In genomic region chr17:2592974-2593845, GRCh38 we compare ENCODE assay signal across 1 cellular context.
TF ChIP-seq lines count a peak whose summit lies in the region.

Gene PAFAH1B1 (plus strand): TSS chr17:2593654. CDS start chr17:2638289, 44,635 bp downstream.

TF ChIP-seq in HepG2, 621 proteins besides CTCF, POLR2A, EP300 and RAD21 (continued from another document and continues in another):
- TF ChIP-seq ZBTB26 (CRISPR knock-in tag; IDR thresholded peaks at IDR 0.05; ENCODE audit: borderline replicate concordance) (no peak; the same call in 1 of the 2 replicates), HNRNPL (IDR thresholded peaks at IDR 0.05; ENCODE audit: low read depth, low read length) (peak; percentile 91), KDM4B (CRISPR knock-in tag; IDR thresholded peaks at IDR 0.05) (no peak), SMARCE1 (IDR thresholded peaks at IDR 0.05; ENCODE audit: borderline replicate concordance) (no peak), MLX (CRISPR knock-in tag; IDR thresholded peaks at IDR 0.05) (peak; percentile 55; the same call in 1 of the 2 replicates), CEBPG (CRISPR knock-in tag; IDR thresholded peaks at IDR 0.05) (no peak), E2F1 (CRISPR knock-in tag; IDR thresholded peaks at IDR 0.05) (peak; percentile 23; the same call in 1 of the 2 replicates), GPN1 (CRISPR knock-in tag; IDR thresholded peaks at IDR 0.05; ENCODE audit: borderline replicate concordance) (no peak), ZNF33B (CRISPR knock-in tag; IDR thresholded peaks at IDR 0.05) (0 out of 2 replicates have a peak, but pooled peaks have one; percentile 86), ISL2 (CRISPR knock-in tag; IDR thresholded peaks at IDR 0.05) (no peak), GTF3A (CRISPR knock-in tag; conservative IDR thresholded peaks at IDR 0.05) (no peak), HOXA9 (CRISPR knock-in tag; IDR thresholded peaks at IDR 0.05; ENCODE audit: borderline replicate concordance) (0 out of 2 replicates have a peak, but pooled peaks have one; percentile 60), SP1 (IDR thresholded peaks at IDR 0.05) (no peak), SP1 (CRISPR knock-in tag; IDR thresholded peaks at IDR 0.05) (peak; percentile 29; the same call in 1 of the 2 replicates), ZNF780A (CRISPR knock-in tag; IDR thresholded peaks at IDR 0.05) (no peak), PAF1 (CRISPR knock-in tag; IDR thresholded peaks at IDR 0.05) (no peak), MZF1 (CRISPR knock-in tag; IDR thresholded peaks at IDR 0.05; ENCODE audit: borderline replicate concordance) (no peak), ZNF10 (CRISPR knock-in tag; IDR thresholded peaks at IDR 0.05; ENCODE audit: borderline replicate concordance, low read depth) (no peak), BHLHE40 (IDR thresholded peaks at IDR 0.05; ENCODE audit: low read length) (peak; percentile 64), ZNF556 (CRISPR knock-in tag; IDR thresholded peaks at IDR 0.05; ENCODE audit: borderline replicate concordance) (no peak), ZNF260 (CRISPR knock-in tag; IDR thresholded peaks at IDR 0.05; ENCODE audit: borderline replicate concordance, low read depth) (no peak), ARNT (IDR thresholded peaks at IDR 0.05) (no peak), CBX2 (IDR thresholded peaks at IDR 0.05; ENCODE audit: low read depth, low read length) (no peak), CBX2 (CRISPR knock-in tag; IDR thresholded peaks at IDR 0.05; ENCODE audit: low read depth) (no peak), DBP (CRISPR knock-in tag; IDR thresholded peaks at IDR 0.05; ENCODE audit: not compliant biosample characterization) (no peak), KAT2B (IDR thresholded peaks at IDR 0.05; ENCODE audit: borderline replicate concordance, low read depth, low read length) (no peak), ERF (CRISPR knock-in tag; IDR thresholded peaks at IDR 0.05) (peak; percentile 73), SNAI1 (CRISPR knock-in tag; IDR thresholded peaks at IDR 0.05; ENCODE audit: borderline replicate concordance) (0 out of 2 replicates have a peak, but pooled peaks have one; percentile 34), ZKSCAN1 (IDR thresholded peaks at IDR 0.05; ENCODE audit: low read length) (no peak), ZNF616 (CRISPR knock-in tag; IDR thresholded peaks at IDR 0.05; ENCODE audit: low read depth) (no peak), NR2F1 (CRISPR knock-in tag; IDR thresholded peaks at IDR 0.05) (no peak), ZNF570 (CRISPR knock-in tag; IDR thresholded peaks at IDR 0.05; ENCODE audit: borderline replicate concordance) (no peak), ZNF20 (CRISPR knock-in tag; IDR thresholded peaks at IDR 0.05) (no peak), ZNF670 (CRISPR knock-in tag; IDR thresholded peaks at IDR 0.05; ENCODE audit: borderline replicate concordance) (0 out of 2 replicates have a peak, but pooled peaks have one; percentile 32), ZMAT3 (CRISPR knock-in tag; conservative IDR thresholded peaks at IDR 0.05) (peak; percentile 17; the same call in 1 of the 2 replicates), TGIF2 (CRISPR knock-in tag; IDR thresholded peaks at IDR 0.05) (no peak), ZNF326 (CRISPR knock-in tag; IDR thresholded peaks at IDR 0.05; ENCODE audit: borderline replicate concordance) (no peak), ZBTB38 (CRISPR knock-in tag; IDR thresholded peaks at IDR 0.05) (peak; percentile 70; the same call in 1 of the 2 replicates), EHMT2 (IDR thresholded peaks at IDR 0.05; ENCODE audit: borderline replicate concordance, low read depth, low read length) (no peak), RXRA (CRISPR knock-in tag; IDR thresholded peaks at IDR 0.05) (peak; percentile 57; the same call in 1 of the 2 replicates), ZSCAN12 (CRISPR knock-in tag; IDR thresholded peaks at IDR 0.05) (0 out of 2 replicates have a peak, but pooled peaks have one; percentile 66), ZNF546 (CRISPR knock-in tag; conservative IDR thresholded peaks at IDR 0.05) (no peak), TRIM24 (CRISPR knock-in tag; IDR thresholded peaks at IDR 0.05) (no peak), ETV6 (CRISPR knock-in tag; conservative IDR thresholded peaks at IDR 0.05) (no peak), ZBTB39 (CRISPR knock-in tag; IDR thresholded peaks at IDR 0.05) (no peak), SIX4 (CRISPR knock-in tag; IDR thresholded peaks at IDR 0.05) (0 out of 2 replicates have a peak, but pooled peaks have one; percentile 34), PBX3 (CRISPR knock-in tag; IDR thresholded peaks at IDR 0.05; ENCODE audit: borderline replicate concordance) (no peak), ZNF496 (CRISPR knock-in tag; IDR thresholded peaks at IDR 0.05; ENCODE audit: insufficient replicate concordance) (no peak), BRCA1 (CRISPR knock-in tag; IDR thresholded peaks at IDR 0.05) (no peak), CENPBD1 (CRISPR knock-in tag; IDR thresholded peaks at IDR 0.05; ENCODE audit: borderline replicate concordance, low read depth) (no peak; the same call in 1 of the 2 replicates), ZNF800 (CRISPR knock-in tag; IDR thresholded peaks at IDR 0.05) (0 out of 2 replicates have a peak, but pooled peaks have one; percentile 57), ZNF513 (CRISPR knock-in tag; conservative IDR thresholded peaks at IDR 0.05) (no peak), ZBTB8A (CRISPR knock-in tag; IDR thresholded peaks at IDR 0.05; ENCODE audit: borderline replicate concordance, low read depth) (no peak), HBP1 (CRISPR knock-in tag; IDR thresholded peaks at IDR 0.05; ENCODE audit: low read depth) (peak; percentile 70), ATF1 (CRISPR knock-in tag; IDR thresholded peaks at IDR 0.05) (no peak), ZNF446 (CRISPR knock-in tag; IDR thresholded peaks at IDR 0.05) (no peak), IKZF1 (IDR thresholded peaks at IDR 0.05) (no peak), HOXA7 (CRISPR knock-in tag; IDR thresholded peaks at IDR 0.05) (no peak), ZSCAN5A (CRISPR knock-in tag; IDR thresholded peaks at IDR 0.05; ENCODE audit: borderline replicate concordance) (no peak), ZMAT5 (CRISPR knock-in tag; IDR thresholded peaks at IDR 0.05; ENCODE audit: borderline replicate concordance, low read depth) (no peak), ZMYM4 (CRISPR knock-in tag; IDR thresholded peaks at IDR 0.05) (peak; percentile 37; the same call in 1 of the 2 replicates)
